1 cellular context compared by ENCODE assay signal in genomic region chr19:1001538-1002166, GRCh38.
TF ChIP-seq lines count a peak whose summit lies in the region.

No MANE protein-coding gene starts in this region.

TF ChIP-seq in HEK293, 187 proteins besides CTCF, POLR2A, EP300 and RAD21 (continued from another document):
- TF ChIP-seq, protein P1, sequence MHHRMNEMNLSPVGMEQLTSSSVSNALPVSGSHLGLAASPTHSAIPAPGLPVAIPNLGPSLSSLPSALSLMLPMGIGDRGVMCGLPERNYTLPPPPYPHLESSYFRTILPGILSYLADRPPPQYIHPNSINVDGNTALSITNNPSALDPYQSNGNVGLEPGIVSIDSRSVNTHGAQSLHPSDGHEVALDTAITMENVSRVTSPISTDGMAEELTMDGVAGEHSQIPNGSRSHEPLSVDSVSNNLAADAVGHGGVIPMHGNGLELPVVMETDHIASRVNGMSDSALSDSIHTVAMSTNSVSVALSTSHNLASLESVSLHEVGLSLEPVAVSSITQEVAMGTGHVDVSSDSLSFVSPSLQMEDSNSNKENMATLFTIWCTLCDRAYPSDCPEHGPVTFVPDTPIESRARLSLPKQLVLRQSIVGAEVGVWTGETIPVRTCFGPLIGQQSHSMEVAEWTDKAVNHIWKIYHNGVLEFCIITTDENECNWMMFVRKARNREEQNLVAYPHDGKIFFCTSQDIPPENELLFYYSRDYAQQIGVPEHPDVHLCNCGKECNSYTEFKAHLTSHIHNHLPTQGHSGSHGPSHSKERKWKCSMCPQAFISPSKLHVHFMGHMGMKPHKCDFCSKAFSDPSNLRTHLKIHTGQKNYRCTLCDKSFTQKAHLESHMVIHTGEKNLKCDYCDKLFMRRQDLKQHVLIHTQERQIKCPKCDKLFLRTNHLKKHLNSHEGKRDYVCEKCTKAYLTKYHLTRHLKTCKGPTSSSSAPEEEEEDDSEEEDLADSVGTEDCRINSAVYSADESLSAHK (tag by site-specific recombination; IDR thresholded peaks at IDR 0.05), result 0 out of 2 replicates have a peak, but pooled peaks have one; percentile 9
- TF ChIP-seq, protein P2, sequence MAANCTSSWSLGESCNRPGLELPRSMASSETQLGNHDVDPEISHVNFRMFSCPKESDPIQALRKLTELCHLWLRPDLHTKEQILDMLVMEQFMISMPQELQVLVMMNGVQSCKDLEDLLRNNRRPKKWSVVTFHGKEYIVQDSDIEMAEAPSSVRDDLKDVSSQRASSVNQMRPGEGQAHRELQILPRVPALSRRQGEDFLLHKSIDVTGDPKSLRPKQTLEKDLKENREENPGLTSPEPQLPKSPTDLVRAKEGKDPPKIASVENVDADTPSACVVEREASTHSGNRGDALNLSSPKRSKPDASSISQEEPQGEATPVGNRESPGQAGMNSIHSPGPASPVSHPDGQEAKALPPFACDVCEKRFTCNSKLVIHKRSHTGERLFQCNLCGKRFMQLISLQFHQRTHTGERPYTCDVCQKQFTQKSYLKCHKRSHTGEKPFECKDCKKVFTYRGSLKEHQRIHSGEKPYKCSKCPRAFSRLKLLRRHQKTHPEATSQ (tag by site-specific recombination; IDR thresholded peaks at IDR 0.05), result no peak
- TF ChIP-seq ZNF311 (tag by site-specific recombination; IDR thresholded peaks at IDR 0.05; ENCODE audit: borderline replicate concordance) (no peak), ZNF24 (tag by site-specific recombination; IDR thresholded peaks at IDR 0.05) (0 out of 2 replicates have a peak, but pooled peaks have one; percentile 21), ZNF433 (tag by site-specific recombination; IDR thresholded peaks at IDR 0.05; ENCODE audit: low read depth) (no peak), BCL6B (tag by site-specific recombination; IDR thresholded peaks at IDR 0.05) (no peak), PBX3 (CRISPR knock-in tag; IDR thresholded peaks at IDR 0.05) (no peak), KLF8 (tag by site-specific recombination; IDR thresholded peaks at IDR 0.05) (peak; percentile 76; the same call in 1 of the 2 replicates), ZNF777 (tag by site-specific recombination; IDR thresholded peaks at IDR 0.05; ENCODE audit: borderline replicate concordance) (no peak), ZNF555 (tag by site-specific recombination; conservative IDR thresholded peaks at IDR 0.05) (no peak), ZNF548 (tag by site-specific recombination; IDR thresholded peaks at IDR 0.05) (no peak), ATF2 (tag by site-specific recombination; IDR thresholded peaks at IDR 0.05; ENCODE audit: low read depth) (no peak), ZNF558 (tag by site-specific recombination; IDR thresholded peaks at IDR 0.05) (no peak), MEIS1 (CRISPR knock-in tag; IDR thresholded peaks at IDR 0.05; ENCODE audit: borderline replicate concordance) (no peak)
- TF ChIP-seq, protein P3, sequence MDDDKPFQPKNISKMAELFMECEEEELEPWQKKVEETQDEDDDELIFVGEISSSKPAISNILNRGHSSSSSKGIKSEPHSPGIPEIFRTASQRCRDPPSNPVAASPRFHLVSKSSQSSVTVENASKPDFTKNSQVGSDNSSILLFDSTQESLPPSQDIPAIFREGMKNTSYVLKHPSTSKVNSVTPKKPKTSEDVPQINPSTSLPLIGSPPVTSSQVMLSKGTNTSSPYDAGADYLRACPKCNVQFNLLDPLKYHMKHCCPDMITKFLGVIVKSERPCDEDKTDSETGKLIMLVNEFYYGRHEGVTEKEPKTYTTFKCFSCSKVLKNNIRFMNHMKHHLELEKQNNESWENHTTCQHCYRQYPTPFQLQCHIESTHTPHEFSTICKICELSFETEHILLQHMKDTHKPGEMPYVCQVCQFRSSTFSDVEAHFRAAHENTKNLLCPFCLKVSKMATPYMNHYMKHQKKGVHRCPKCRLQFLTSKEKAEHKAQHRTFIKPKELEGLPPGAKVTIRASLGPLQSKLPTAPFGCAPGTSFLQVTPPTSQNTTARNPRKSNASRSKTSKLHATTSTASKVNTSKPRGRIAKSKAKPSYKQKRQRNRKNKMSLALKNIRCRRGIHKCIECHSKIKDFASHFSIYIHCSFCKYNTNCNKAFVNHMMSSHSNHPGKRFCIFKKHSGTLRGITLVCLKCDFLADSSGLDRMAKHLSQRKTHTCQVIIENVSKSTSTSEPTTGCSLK (tag by site-specific recombination; IDR thresholded peaks at IDR 0.05), result no peak
- TF ChIP-seq, protein P4, sequence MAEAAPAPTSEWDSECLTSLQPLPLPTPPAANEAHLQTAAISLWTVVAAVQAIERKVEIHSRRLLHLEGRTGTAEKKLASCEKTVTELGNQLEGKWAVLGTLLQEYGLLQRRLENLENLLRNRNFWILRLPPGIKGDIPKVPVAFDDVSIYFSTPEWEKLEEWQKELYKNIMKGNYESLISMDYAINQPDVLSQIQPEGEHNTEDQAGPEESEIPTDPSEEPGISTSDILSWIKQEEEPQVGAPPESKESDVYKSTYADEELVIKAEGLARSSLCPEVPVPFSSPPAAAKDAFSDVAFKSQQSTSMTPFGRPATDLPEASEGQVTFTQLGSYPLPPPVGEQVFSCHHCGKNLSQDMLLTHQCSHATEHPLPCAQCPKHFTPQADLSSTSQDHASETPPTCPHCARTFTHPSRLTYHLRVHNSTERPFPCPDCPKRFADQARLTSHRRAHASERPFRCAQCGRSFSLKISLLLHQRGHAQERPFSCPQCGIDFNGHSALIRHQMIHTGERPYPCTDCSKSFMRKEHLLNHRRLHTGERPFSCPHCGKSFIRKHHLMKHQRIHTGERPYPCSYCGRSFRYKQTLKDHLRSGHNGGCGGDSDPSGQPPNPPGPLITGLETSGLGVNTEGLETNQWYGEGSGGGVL (tag by site-specific recombination; IDR thresholded peaks at IDR 0.05), result peak; percentile 98
- TF ChIP-seq, protein P5, sequence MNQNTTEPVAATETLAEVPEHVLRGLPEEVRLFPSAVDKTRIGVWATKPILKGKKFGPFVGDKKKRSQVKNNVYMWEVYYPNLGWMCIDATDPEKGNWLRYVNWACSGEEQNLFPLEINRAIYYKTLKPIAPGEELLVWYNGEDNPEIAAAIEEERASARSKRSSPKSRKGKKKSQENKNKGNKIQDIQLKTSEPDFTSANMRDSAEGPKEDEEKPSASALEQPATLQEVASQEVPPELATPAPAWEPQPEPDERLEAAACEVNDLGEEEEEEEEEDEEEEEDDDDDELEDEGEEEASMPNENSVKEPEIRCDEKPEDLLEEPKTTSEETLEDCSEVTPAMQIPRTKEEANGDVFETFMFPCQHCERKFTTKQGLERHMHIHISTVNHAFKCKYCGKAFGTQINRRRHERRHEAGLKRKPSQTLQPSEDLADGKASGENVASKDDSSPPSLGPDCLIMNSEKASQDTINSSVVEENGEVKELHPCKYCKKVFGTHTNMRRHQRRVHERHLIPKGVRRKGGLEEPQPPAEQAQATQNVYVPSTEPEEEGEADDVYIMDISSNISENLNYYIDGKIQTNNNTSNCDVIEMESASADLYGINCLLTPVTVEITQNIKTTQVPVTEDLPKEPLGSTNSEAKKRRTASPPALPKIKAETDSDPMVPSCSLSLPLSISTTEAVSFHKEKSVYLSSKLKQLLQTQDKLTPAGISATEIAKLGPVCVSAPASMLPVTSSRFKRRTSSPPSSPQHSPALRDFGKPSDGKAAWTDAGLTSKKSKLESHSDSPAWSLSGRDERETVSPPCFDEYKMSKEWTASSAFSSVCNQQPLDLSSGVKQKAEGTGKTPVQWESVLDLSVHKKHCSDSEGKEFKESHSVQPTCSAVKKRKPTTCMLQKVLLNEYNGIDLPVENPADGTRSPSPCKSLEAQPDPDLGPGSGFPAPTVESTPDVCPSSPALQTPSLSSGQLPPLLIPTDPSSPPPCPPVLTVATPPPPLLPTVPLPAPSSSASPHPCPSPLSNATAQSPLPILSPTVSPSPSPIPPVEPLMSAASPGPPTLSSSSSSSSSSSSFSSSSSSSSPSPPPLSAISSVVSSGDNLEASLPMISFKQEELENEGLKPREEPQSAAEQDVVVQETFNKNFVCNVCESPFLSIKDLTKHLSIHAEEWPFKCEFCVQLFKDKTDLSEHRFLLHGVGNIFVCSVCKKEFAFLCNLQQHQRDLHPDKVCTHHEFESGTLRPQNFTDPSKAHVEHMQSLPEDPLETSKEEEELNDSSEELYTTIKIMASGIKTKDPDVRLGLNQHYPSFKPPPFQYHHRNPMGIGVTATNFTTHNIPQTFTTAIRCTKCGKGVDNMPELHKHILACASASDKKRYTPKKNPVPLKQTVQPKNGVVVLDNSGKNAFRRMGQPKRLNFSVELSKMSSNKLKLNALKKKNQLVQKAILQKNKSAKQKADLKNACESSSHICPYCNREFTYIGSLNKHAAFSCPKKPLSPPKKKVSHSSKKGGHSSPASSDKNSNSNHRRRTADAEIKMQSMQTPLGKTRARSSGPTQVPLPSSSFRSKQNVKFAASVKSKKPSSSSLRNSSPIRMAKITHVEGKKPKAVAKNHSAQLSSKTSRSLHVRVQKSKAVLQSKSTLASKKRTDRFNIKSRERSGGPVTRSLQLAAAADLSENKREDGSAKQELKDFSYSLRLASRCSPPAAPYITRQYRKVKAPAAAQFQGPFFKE (tag by site-specific recombination; IDR thresholded peaks at IDR 0.05; ENCODE audit: borderline replicate concordance), result no peak
- TF ChIP-seq, protein P6, sequence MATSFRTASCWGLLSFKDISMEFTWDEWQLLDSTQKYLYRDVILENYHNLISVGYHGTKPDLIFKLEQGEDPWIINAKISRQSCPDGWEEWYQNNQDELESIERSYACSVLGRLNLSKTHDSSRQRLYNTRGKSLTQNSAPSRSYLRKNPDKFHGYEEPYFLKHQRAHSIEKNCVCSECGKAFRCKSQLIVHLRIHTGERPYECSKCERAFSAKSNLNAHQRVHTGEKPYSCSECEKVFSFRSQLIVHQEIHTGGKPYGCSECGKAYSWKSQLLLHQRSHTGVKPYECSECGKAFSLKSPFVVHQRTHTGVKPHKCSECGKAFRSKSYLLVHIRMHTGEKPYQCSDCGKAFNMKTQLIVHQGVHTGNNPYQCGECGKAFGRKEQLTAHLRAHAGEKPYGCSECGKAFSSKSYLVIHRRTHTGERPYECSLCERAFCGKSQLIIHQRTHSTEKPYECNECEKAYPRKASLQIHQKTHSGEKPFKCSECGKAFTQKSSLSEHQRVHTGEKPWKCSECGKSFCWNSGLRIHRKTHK (tag by site-specific recombination; IDR thresholded peaks at IDR 0.05), result no peak
